ENCODE assay signal across 1 cellular context in the genomic region with DNA sequence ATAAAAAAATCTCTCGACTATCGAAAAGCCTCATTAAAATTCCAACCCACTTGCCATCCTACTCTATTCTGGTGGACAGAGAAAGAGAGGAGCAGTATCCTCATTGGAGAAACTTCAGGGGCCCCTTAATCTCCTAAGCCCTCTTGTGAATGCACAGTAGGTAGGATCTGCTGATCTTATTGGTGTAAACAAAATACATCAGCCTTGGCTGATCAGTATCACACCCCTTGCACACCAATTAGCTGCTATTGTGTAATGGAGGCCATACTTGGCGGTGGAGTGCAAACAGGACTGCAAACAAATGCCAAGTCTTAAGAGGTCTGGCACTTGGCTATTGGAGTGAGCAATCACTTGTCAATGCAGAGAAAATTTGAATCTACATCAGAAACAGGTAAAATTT.
TF ChIP-seq lines count a peak whose summit lies in the region.

No MANE protein-coding gene starts in this region.

TF ChIP-seq in WTC11, 78 proteins besides CTCF, POLR2A, EP300 and RAD21:
- TF ChIP-seq, protein P1, sequence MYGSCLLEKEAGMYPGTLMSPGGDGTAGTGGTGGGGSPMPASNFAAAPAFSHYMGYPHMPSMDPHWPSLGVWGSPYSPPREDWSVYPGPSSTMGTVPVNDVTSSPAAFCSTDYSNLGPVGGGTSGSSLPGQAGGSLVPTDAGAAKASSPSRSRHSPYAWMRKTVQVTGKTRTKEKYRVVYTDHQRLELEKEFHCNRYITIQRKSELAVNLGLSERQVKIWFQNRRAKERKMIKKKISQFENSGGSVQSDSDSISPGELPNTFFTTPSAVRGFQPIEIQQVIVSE (CRISPR knock-in tag; IDR thresholded peaks at IDR 0.05; ENCODE audit: borderline replicate concordance): no peak
- no peak for TF ChIP-seq FOXK1 (CRISPR knock-in tag; IDR thresholded peaks at IDR 0.05)
- no peak for TF ChIP-seq PRRX2 (CRISPR knock-in tag; IDR thresholded peaks at IDR 0.05)
- TF ChIP-seq, protein P2, sequence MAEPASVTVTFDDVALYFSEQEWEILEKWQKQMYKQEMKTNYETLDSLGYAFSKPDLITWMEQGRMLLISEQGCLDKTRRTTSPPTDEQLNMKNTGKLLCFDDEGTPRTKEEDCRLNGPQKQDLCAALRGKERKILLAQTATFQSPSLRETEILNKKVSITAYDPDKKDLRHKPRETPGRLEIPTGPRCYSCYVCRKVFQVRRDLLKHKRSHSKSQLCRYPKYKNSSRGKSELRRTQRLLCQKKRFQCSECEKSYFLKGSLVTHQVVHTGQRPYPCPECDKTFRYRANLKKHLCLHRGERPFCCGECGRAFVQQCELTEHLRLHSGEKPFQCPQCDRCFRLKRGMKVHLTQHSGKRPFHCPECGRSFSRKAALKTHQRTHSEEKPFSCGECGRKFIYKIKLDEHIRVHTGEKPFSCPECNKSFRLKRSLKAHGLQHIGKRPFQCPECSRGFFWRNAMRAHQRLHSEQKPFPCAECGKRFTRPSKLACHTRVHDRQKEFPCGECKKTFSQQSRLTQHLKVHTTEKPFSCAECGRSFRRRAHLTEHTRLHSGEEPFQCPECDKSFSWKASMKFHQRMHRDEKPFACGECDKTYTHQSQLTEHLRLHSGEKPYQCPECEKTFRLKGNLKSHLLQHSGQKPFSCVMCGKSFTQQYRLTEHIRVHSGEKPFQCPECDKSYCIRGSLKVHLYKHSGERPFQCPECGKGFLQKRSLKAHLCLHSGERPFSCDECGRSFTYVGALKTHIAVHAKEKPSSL (CRISPR knock-in tag; conservative IDR thresholded peaks at IDR 0.05): no peak
- TF ChIP-seq, protein P3, sequence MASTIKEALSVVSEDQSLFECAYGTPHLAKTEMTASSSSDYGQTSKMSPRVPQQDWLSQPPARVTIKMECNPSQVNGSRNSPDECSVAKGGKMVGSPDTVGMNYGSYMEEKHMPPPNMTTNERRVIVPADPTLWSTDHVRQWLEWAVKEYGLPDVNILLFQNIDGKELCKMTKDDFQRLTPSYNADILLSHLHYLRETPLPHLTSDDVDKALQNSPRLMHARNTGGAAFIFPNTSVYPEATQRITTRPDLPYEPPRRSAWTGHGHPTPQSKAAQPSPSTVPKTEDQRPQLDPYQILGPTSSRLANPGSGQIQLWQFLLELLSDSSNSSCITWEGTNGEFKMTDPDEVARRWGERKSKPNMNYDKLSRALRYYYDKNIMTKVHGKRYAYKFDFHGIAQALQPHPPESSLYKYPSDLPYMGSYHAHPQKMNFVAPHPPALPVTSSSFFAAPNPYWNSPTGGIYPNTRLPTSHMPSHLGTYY (CRISPR knock-in tag; IDR thresholded peaks at IDR 0.05): no peak
- TF ChIP-seq ZNF416 (CRISPR knock-in tag; IDR thresholded peaks at IDR 0.05): no peak
- no peak for TF ChIP-seq ZNF396 (CRISPR knock-in tag; IDR thresholded peaks at IDR 0.05; ENCODE audit: borderline replicate concordance)
- TF ChIP-seq SMAD4 (CRISPR knock-in tag; IDR thresholded peaks at IDR 0.05): no peak
- TF ChIP-seq, protein P4, sequence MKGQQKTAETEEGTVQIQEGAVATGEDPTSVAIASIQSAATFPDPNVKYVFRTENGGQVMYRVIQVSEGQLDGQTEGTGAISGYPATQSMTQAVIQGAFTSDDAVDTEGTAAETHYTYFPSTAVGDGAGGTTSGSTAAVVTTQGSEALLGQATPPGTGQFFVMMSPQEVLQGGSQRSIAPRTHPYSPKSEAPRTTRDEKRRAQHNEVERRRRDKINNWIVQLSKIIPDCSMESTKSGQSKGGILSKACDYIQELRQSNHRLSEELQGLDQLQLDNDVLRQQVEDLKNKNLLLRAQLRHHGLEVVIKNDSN (CRISPR knock-in tag; IDR thresholded peaks at IDR 0.05): no peak
- no peak for TF ChIP-seq RELA (CRISPR knock-in tag; IDR thresholded peaks at IDR 0.05; ENCODE audit: borderline replicate concordance)
- no peak for TF ChIP-seq ZNF121 (CRISPR knock-in tag; IDR thresholded peaks at IDR 0.05)
- no peak for TF ChIP-seq JAZF1 (CRISPR knock-in tag; IDR thresholded peaks at IDR 0.05)
- no peak for TF ChIP-seq GRHL2 (CRISPR knock-in tag; IDR thresholded peaks at IDR 0.05; ENCODE audit: insufficient replicate concordance, severe bottlenecking)
- TF ChIP-seq, protein P5, sequence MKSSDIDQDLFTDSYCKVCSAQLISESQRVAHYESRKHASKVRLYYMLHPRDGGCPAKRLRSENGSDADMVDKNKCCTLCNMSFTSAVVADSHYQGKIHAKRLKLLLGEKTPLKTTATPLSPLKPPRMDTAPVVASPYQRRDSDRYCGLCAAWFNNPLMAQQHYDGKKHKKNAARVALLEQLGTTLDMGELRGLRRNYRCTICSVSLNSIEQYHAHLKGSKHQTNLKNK (CRISPR knock-in tag; IDR thresholded peaks at IDR 0.05): no peak
- no peak for TF ChIP-seq SMAD3 (CRISPR knock-in tag; IDR thresholded peaks at IDR 0.05; ENCODE audit: borderline replicate concordance)
- TF ChIP-seq FOXJ3 (CRISPR knock-in tag; IDR thresholded peaks at IDR 0.05; ENCODE audit: borderline replicate concordance): no peak
- no peak for TF ChIP-seq NFYB (CRISPR knock-in tag; conservative IDR thresholded peaks at IDR 0.05; ENCODE audit: low read depth)
